ENCODE assay signal across 1 cellular context in genomic region chr16:85551319-85551978, GRCh38.
A peak's percentile ranks its signal among the peaks of the same experiment; 100 is the strongest.
TF ChIP-seq lines count a peak whose summit lies in the region.

No MANE protein-coding gene starts in this region.

TF ChIP-seq in HepG2, 621 proteins besides CTCF, POLR2A, EP300 and RAD21 (continued from another document):
- TF ChIP-seq ZNF512B (CRISPR knock-in tag; IDR thresholded peaks at IDR 0.05; ENCODE audit: borderline replicate concordance) (0 out of 2 replicates have a peak, but pooled peaks have one; percentile 32), TARDBP (CRISPR knock-in tag; IDR thresholded peaks at IDR 0.05) (no peak; the same call in 1 of the 2 replicates), FOXK2 (IDR thresholded peaks at IDR 0.05) (no peak), SNAPC2 (CRISPR knock-in tag; IDR thresholded peaks at IDR 0.05) (0 out of 2 replicates have a peak, but pooled peaks have one; percentile 38), HNRNPL (IDR thresholded peaks at IDR 0.05; ENCODE audit: low read depth, low read length) (0 out of 2 replicates have a peak, but pooled peaks have one; percentile 13)
